Comparison of ENCODE assay signal across 13 cellular contexts in the genomic region with DNA sequence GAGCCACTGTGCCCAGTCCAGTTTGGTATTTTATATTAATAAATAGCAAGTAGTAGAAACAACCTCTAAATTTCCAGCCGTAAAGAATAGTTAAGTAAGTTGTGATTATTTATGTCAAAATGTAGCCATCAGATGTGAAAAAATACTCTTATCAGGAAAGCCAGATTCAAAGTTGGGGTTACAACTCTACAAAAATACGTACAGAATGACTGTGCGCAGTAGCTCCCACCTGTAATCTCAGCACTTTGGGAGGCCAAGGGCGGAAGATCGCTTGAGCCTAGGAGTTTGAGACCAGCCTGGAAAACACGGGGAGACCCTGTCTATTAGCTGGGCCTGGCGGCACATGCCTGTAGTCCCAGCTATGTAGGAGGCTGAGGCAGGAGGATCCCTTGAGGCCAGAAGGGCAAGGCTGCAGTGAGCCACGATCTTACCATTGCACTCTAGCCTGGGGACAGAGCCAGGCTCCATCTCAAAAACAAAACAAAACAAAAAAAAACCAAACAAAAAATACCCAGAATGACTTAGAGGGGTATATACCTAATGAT. TPM values are rescaled to one million over a fixed set of nuclear protein-coding genes. Genes with fewer than 3 reads are reported as not detected.
DNase-seq lines count a peak whose midpoint lies in the region; ATAC-seq and TF ChIP-seq lines count a peak whose summit lies in the region.
"Had no signal": no experiment of that assay in that cellular context is flagged by ENCODE, and none has a peak within 500 bp of the region (broad histone marks: within the 10 kb centered on the region; RNA-seq: fewer than 3 reads in every experiment).

No MANE protein-coding gene starts in this region.

- H3K9me3 ChIP-seq in hepatocyte (ENCODE audit: low read depth), result no peaks in the 10 kb centered on the region
- no peaks in the 10 kb centered on the region for H3K9me3 ChIP-seq in subcutaneous abdominal adipose tissue (ENCODE audit: control insufficient read depth in 5 of 5, low read length in 5 of 5)
- H3K9me3 ChIP-seq: SJSA1 had no signal

- peaks cover 36% of the 10 kb centered on the region for H3K79me2 ChIP-seq in hepatocyte

- no peak overlapping the region for H3K27ac Mint-ChIP-seq in T-cell

- no peaks in the 10 kb centered on the region for H3K27me3 ChIP-seq in hepatocyte
- no peaks in the 10 kb centered on the region for H3K27me3 ChIP-seq in subcutaneous abdominal adipose tissue (ENCODE audit: control insufficient read depth in 5 of 5, insufficient read depth in 4 of 5, low read length in 5 of 5)
- H3K27me3 ChIP-seq: SJSA1 had no signal

- no peak for DNase-seq in activated T-cell treated with anti-CD3 and anti-CD28 coated beads, Interleukin-2, amount 50 U/mL, for 4 hours
- no peak for DNase-seq in activated T-cell treated with anti-CD3 and anti-CD28 coated beads, Interleukin-2, amount 50 U/mL, for 48 hours
- DNase-seq in T-cell (no peak), hepatocyte (ENCODE audit: low spot score) (no peak), NCI-H146 treated with DMSO at 0.1 percent for 48 hours (lab: John Stamatoyannopoulos, UW; ENCODE audit: unreplicated experiment) (no peak), AML-193 (lab: John Stamatoyannopoulos, UW) (no peak), lower leg skin (ENCODE audit: low spot score in 2 of 2) (no peak)
- DNase-seq: amygdala, head of caudate nucleus, NCI-H1105 had no signal

- peak overlapping the region; percentile 99 for H3K4me3 Mint-ChIP-seq in activated T-cell treated with anti-CD3 and anti-CD28 coated beads, Interleukin-2, amount 50 U/mL, for 4 hours
- peak overlapping the region; percentile 49 to 99 (median 53) for H3K4me3 Mint-ChIP-seq in T-cell

- peak overlapping the region in 1 of 5 donors; percentile 86 for H3K9ac ChIP-seq in subcutaneous abdominal adipose tissue (ENCODE audit: low read length in 5 of 5)

- H3K9me2 ChIP-seq in hepatocyte (replicated peaks; ENCODE audit: insufficient read depth), result no peaks in the 10 kb centered on the region

- TF ChIP-seq POLR2A in lower leg skin (IDR thresholded peaks at IDR 0.05), result no peak

- no peaks in the 10 kb centered on the region for H3K27me3 Mint-ChIP-seq in activated T-cell treated with anti-CD3 and anti-CD28 coated beads, Interleukin-2, amount 50 U/mL, for 4 hours (ENCODE audit: low read depth)
- H3K27me3 Mint-ChIP-seq in T-cell, result no peaks in the 10 kb centered on the region

- CTCF ChIA-PET in T-cell (lab: Charles Lee), result interaction anchor here (0.5 to 1.7 kb wide), 7 partner anchors 9 to 644 kb away, joined by 3 to 8 read pairs (median 3); no protein-coding TSS in a partner anchor

- H3K9me3 Mint-ChIP-seq in activated T-cell treated with anti-CD3 and anti-CD28 coated beads, Interleukin-2, amount 50 U/mL, for 4 hours, result no peaks in the 10 kb centered on the region
- H3K9me3 Mint-ChIP-seq in T-cell, result no peaks in the 10 kb centered on the region

- intact Hi-C loops in lower leg skin (cut with DNase I; ENCODE audit: low total_unique reads), result no loop called here

- peak overlapping the region; percentile 99 for H3K4me2 ChIP-seq in hepatocyte

- WGBS in hepatocyte (ENCODE audit: low lambda C conversion rate, missing lambda C conversion rate), result 97% methylated on average over 8 of the region's 8 CpGs
- 88 to 94% methylated on average over 8 of the region's 8 CpGs for WGBS in lower leg skin, 2 donors

- H3K36me3 ChIP-seq in hepatocyte (replicated peaks; ENCODE audit: insufficient read depth, low read depth) (no peaks in the 10 kb centered on the region), subcutaneous abdominal adipose tissue (ENCODE audit: control insufficient read depth in 5 of 5, insufficient read depth in 5 of 5, low read length in 5 of 5) (peaks cover 6 to 24% (median 22%) of the 10 kb centered on the region in 5 donors)

- POLR2A ChIA-PET in T-cell (lab: Charles Lee), result interaction anchor here (0.6 kb wide), 2 partner anchors 62 to 1243 kb away, joined by 3 read pairs; no protein-coding TSS in a partner anchor

- no peak for ATAC-seq in activated T-cell treated with anti-CD3 and anti-CD28 coated beads, Interleukin-2, amount 50 U/mL, for 4 hours
- ATAC-seq in T-cell (replicated peaks in 1 of 4), result no peak

- H3K4me1 ChIP-seq in hepatocyte (ENCODE audit: insufficient read depth), result peaks cover 5% of the 10 kb centered on the region
- H3K4me1 ChIP-seq in subcutaneous abdominal adipose tissue (ENCODE audit: control insufficient read depth in 5 of 5, insufficient read depth in 5 of 5, low read length in 5 of 5), result peaks cover 0 to 56% (median 26%) of the 10 kb centered on the region in 5 donors

- H4K20me1 ChIP-seq in hepatocyte (ENCODE audit: insufficient read depth, poor library complexity, severe bottlenecking), result no peaks in the 10 kb centered on the region

- no peak overlapping the region for H3K27ac ChIP-seq in hepatocyte
- H3K27ac ChIP-seq in subcutaneous abdominal adipose tissue (ENCODE audit: low read depth, low read length), result peak overlapping the region; percentile 74
- H3K27ac ChIP-seq: SJSA1 had no signal

- peaks cover 34% of the 10 kb centered on the region for H3K4me1 Mint-ChIP-seq in activated T-cell treated with anti-CD3 and anti-CD28 coated beads, Interleukin-2, amount 50 U/mL, for 4 hours (ENCODE audit: low read depth)
- H3K4me1 Mint-ChIP-seq in T-cell, result peaks cover 33 to 48% (median 36%) of the 10 kb centered on the region in 3 donors

- TF ChIP-seq CTCF in hepatocyte (IDR thresholded peaks at IDR 0.05; ENCODE audit: poor library complexity) (no peak), lower leg skin (IDR thresholded peaks at IDR 0.05) (no peak)

- H3K36me3 Mint-ChIP-seq in activated T-cell treated with anti-CD3 and anti-CD28 coated beads, Interleukin-2, amount 50 U/mL, for 4 hours (ENCODE audit: insufficient read depth), result peaks cover 19% of the 10 kb centered on the region
- peaks cover 20% of the 10 kb centered on the region for H3K36me3 Mint-ChIP-seq in T-cell

- H3K4me3 ChIP-seq in hepatocyte (no peak overlapping the region), subcutaneous abdominal adipose tissue (ENCODE audit: low read depth in 1 of 5, low read length in 5 of 5) (peak overlapping the region in 4 of 5 donors; percentile 50 to 97 (median 82)), lower leg skin (ENCODE audit: low read depth, poor library complexity, severe bottlenecking) (no peak overlapping the region)
- H3K4me3 ChIP-seq: SJSA1 had no signal

- H2AFZ ChIP-seq in hepatocyte, result no peak overlapping the region

RNA-seq across cellular contexts. Expression of a gene that starts 1.7 kb away (rescaled TPM):
- 10 to 100 TPM; 27.4 to 31.1 (median 28.4) TPM for total RNA-seq in activated T-cell treated with anti-CD3 and anti-CD28 coated beads, Interleukin-2, amount 50 U/mL, for 4 hours
- total RNA-seq in T-cell (10 to 100 TPM in 3 of 5 donors, 1 to 10 TPM in 2; 7.1 to 16.5 (median 12.5) TPM), hepatocyte (9.7 and 17.7 TPM in 2 replicates), lower leg skin (1 to 10 TPM; 3.2 to 8.8 (median 7.2) TPM)
- polyA plus RNA-seq in hepatocyte, result 3.5 and 5.2 TPM in 2 replicates

RNA-seq across cellular contexts. Expression of a gene that starts 36.6 kb away (rescaled TPM):
- total RNA-seq in activated T-cell treated with anti-CD3 and anti-CD28 coated beads, Interleukin-2, amount 50 U/mL, for 4 hours, result not detected
- total RNA-seq in T-cell (not detected), hepatocyte (2.9 and 3.2 TPM in 2 replicates), lower leg skin (under 1 TPM in 2 of 4 donors, not detected in 2; 0.10 to 0.58 TPM)
- polyA plus RNA-seq in hepatocyte, result 2.2 and 4.4 TPM in 2 replicates
- total RNA-seq: lung microvascular endothelial cell, SJSA1 had no signal

RNA-seq across cellular contexts. Expression of a gene that starts 37.8 kb away (rescaled TPM):
- under 1 TPM in 1 of 3 donors, not detected in 2; 0.18 TPM for total RNA-seq in activated T-cell treated with anti-CD3 and anti-CD28 coated beads, Interleukin-2, amount 50 U/mL, for 4 hours
- not detected for total RNA-seq in T-cell
- total RNA-seq in hepatocyte, result 2.5 and 3.3 TPM in 2 replicates
- polyA plus RNA-seq in hepatocyte, result 0.25 and 3.3 TPM in 2 replicates
- not detected for total RNA-seq in lower leg skin
- total RNA-seq: lung microvascular endothelial cell, SJSA1 had no signal

RNA-seq across cellular contexts. Expression of a gene that starts 43.3 kb away (rescaled TPM):
- total RNA-seq in activated T-cell treated with anti-CD3 and anti-CD28 coated beads, Interleukin-2, amount 50 U/mL, for 4 hours, result under 1 TPM; 0.15 to 0.50 (median 0.38) TPM
- 1 to 10 TPM in 1 of 5 donors, under 1 TPM in 3, not detected in 1; 0.28 to 1.1 (median 0.53) TPM for total RNA-seq in T-cell
- 8.2 and 8.8 TPM in 2 replicates for total RNA-seq in hepatocyte
- 16.3 and 27.6 TPM in 2 replicates for polyA plus RNA-seq in hepatocyte
- total RNA-seq in lower leg skin, result 10 to 100 TPM in 2 of 4 donors, 1 to 10 TPM in 2; 5.9 to 34.3 (median 17.4) TPM

RNA-seq across cellular contexts. Expression of a gene that starts 51.3 kb away (rescaled TPM):
- total RNA-seq in activated T-cell treated with anti-CD3 and anti-CD28 coated beads, Interleukin-2, amount 50 U/mL, for 4 hours, result 100 to 1,000 TPM in 1 of 3 donors, 10 to 100 TPM in 2; 93.8 to 111 (median 94.8) TPM
- total RNA-seq in T-cell (10 to 100 TPM; 67.8 to 93.2 (median 75.0) TPM), hepatocyte (68.5 and 72.6 TPM in 2 replicates), lower leg skin (10 to 100 TPM; 36.9 to 49.1 (median 41.3) TPM)
- polyA plus RNA-seq in hepatocyte, result 58.7 and 60.3 TPM in 2 replicates

Comparison
In these comparisons a context has a peak if more than half of its experiments do, and no peak if none do; other contexts are left out.
1. H3K4me3 ChIP-seq: peak in subcutaneous abdominal adipose tissue (4 of 5); none in hepatocyte (single experiment) and lower leg skin (single experiment).